ENCODE assay signal across 18 cellular contexts in the genomic region with DNA sequence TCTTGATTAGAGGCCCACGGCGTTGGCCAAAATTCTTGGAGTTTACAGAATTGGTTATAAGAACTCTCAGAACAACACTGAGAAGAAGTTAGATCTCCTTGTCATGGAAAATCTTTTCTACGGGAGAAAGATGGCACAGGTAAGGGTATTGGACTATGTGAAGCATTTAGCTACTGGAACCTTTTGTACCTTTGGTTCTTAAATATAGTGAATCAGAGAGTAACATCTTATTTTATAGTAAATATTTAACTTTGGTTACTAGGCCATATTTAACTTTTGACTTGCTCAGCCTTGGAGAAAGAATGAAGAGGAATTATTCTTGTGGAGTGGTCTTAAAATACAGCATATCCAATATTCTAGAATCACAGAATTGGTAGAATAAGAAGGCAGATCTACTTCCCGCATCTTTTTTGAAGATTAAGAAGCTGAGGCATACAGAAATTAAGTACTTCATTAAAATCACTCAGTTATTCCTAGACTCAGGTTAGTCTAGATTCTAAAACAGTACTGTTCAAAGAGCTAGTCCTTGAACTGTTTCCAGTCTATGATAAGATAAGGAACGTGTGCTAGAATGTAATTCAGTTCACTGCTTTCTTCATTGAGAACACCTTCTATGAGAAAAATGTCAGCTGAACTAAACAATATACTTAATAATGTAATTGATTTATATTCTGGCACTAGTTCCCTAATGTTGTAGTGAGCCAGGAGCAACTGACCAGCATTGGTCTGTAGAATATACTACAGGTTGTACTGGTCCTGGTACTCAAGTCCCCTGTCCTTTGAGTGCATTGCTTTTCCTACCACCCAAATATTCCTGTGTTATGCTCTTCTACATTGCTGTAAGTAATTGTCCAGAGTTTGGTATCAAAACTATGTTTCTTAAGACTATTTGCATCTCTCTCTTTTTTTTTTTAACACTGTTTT. TPM values are rescaled to one million over a fixed set of nuclear protein-coding genes. Genes with fewer than 3 reads are reported as not detected.
DNase-seq lines count a peak whose midpoint lies in the region; ATAC-seq, FAIRE-seq and TF ChIP-seq lines count a peak whose summit lies in the region.
"Had no signal": no experiment of that assay in that cellular context is flagged by ENCODE, and none has a peak within 500 bp of the region (broad histone marks: within the 10 kb centered on the region; RNA-seq: fewer than 3 reads in every experiment).

No MANE protein-coding gene starts in this region.

- H3K4me1 ChIP-seq in right lobe of liver (peaks cover 0 to 76% (median 18%) of the 10 kb centered on the region in 4 donors), HepG2 (ENCODE audit: insufficient read depth, low read length) (peaks cover 12% of the 10 kb centered on the region), small intestine (ENCODE audit: control insufficient read depth in 2 of 2, insufficient read depth in 1 of 2, low read depth in 1 of 2, low read length in 1 of 2) (peaks cover 0 to 2% of the 10 kb centered on the region in 2 donors)
- H3K4me1 ChIP-seq: BE2C had no signal

- no peak for DNase-seq in right lobe of liver
- no peak for DNase-seq in HepG2 (ENCODE audit: low spot score)
- no peak for DNase-seq in endothelial cell (ENCODE audit: low spot score)
- DNase-seq in small intestine = peak; percentile 53
- no peak for DNase-seq in RPMI8226
- DNase-seq in HPDE6-E6E7 (ENCODE audit: extremely low spot score) = no peak
- DNase-seq in NCI-H146 (lab: John Stamatoyannopoulos, UW) = no peak
- DNase-seq: BE2C; CD4-positive, alpha-beta memory T cell; COR-L47; DND-41; GDM1 had no signal

- H4K20me1 ChIP-seq in HepG2 (ENCODE audit: insufficient read depth, low read length) = no peaks in the 10 kb centered on the region

- H3K9ac ChIP-seq in HepG2 (ENCODE audit: insufficient read depth, low read depth, low read length) = no peak overlapping the region

- no peaks in the 10 kb centered on the region for H3K9me3 ChIP-seq in right lobe of liver
- no peaks in the 10 kb centered on the region for H3K9me3 ChIP-seq in HepG2 (ENCODE audit: low read length)
- H3K9me3 ChIP-seq in small intestine (ENCODE audit: control insufficient read depth, low read depth) = no peaks in the 10 kb centered on the region
- H3K9me3 ChIP-seq: BE2C, HAP-1 had no signal

- in situ Hi-C loops in HepG2 (cut with HindIII; ENCODE audit: extremely low pct_ligation_motif_present, low pct_unique_long_range_greater_than_20kb) = no loop called here

- no peak for TF ChIP-seq RAD21 in HepG2 (CRISPR knock-in tag; IDR thresholded peaks at IDR 0.05)

- peak overlapping the region in 2 of 3 donors; percentile 27 to 86 for H3K27ac ChIP-seq in right lobe of liver
- no peak overlapping the region for H3K27ac ChIP-seq in HepG2 (ENCODE audit: extremely low read length, insufficient read depth, low read length)
- peak overlapping the region in 1 of 2 donors; percentile 32 for H3K27ac ChIP-seq in small intestine (ENCODE audit: low read depth in 1 of 2, low read length in 1 of 2)
- H3K27ac ChIP-seq: C4-2B had no signal

- FAIRE-seq in HepG2 (lab: Jason Lieb, UNC) = no peak
- FAIRE-seq in small intestine (lab: Jason Lieb, UNC) = no peak
- FAIRE-seq: A204.1, GM19239, H1 had no signal

- no peak overlapping the region for H2AFZ ChIP-seq in HepG2 (ENCODE audit: low read length)

- H3K36me3 ChIP-seq in right lobe of liver (peaks cover 0 to 3% (median 0%) of the 10 kb centered on the region in 4 donors), HepG2 (replicated peaks in 1 of 2; ENCODE audit: control insufficient read depth in 1 of 2, insufficient read depth in 2 of 2, low read length in 2 of 2) (peaks cover 11 to 68% of the 10 kb centered on the region in 2 experiments), small intestine (ENCODE audit: control insufficient read depth in 2 of 2, insufficient read depth in 2 of 2, low read length in 2 of 2) (peaks cover 9% of the 10 kb centered on the region in 2 donors)

- no peaks in the 10 kb centered on the region for H3K9me3 Mint-ChIP-seq in endothelial cell (ENCODE audit: unreplicated experiment)
- H3K9me3 Mint-ChIP-seq: CD4-positive, alpha-beta memory T cell had no signal

- peaks cover 41% of the 10 kb centered on the region for H3K36me3 Mint-ChIP-seq in endothelial cell (ENCODE audit: low read depth, unreplicated experiment)

- WGBS in right lobe of liver (ENCODE audit: insufficient coverage, low coverage, low lambda C conversion rate, missing lambda C conversion rate) = 64% methylated on average over 5 of the region's 5 CpGs
- 90% methylated on average over 5 of the region's 5 CpGs for WGBS in HepG2 (ENCODE audit: low lambda C conversion rate)
- 69 to 86% (median 75%) methylated on average over 5 of the region's 5 CpGs for WGBS in small intestine, 3 donors

- BruUV-seq in HepG2 (replicated peaks; lab: Mats Ljungman, UMichigan) = no TSS peak

- no peaks in the 10 kb centered on the region for H3K27me3 Mint-ChIP-seq in endothelial cell (ENCODE audit: unreplicated experiment)
- H3K27me3 Mint-ChIP-seq: CD4-positive, alpha-beta memory T cell had no signal

- intact Hi-C loops in right lobe of liver (cut with DNase I) (no loop called here), HepG2 (cut with micrococcal nuclease; ENCODE audit: unreplicated experiment) (loop anchor here (10.0 kb wide), 1 partner anchor 248 kb away; no protein-coding TSS in a partner anchor)

- peaks cover 6% of the 10 kb centered on the region for H3K4me1 Mint-ChIP-seq in endothelial cell (ENCODE audit: unreplicated experiment)
- H3K4me1 Mint-ChIP-seq: CD4-positive, alpha-beta memory T cell had no signal

- TF ChIP-seq EP300 in HepG2 (IDR thresholded peaks at IDR 0.05; ENCODE audit: low read depth in 2 of 2, low read length in 2 of 2) (no peak), HepG2 (CRISPR knock-in tag; IDR thresholded peaks at IDR 0.05; ENCODE audit: borderline replicate concordance) (no peak)

- H3K27me3 ChIP-seq in right lobe of liver = no peaks in the 10 kb centered on the region
- no peaks in the 10 kb centered on the region for H3K27me3 ChIP-seq in HepG2 (ENCODE audit: control insufficient read depth in 1 of 2, insufficient read depth in 2 of 2, low read length in 2 of 2)
- no peaks in the 10 kb centered on the region for H3K27me3 ChIP-seq in small intestine (ENCODE audit: control insufficient read depth in 2 of 2, insufficient read depth in 2 of 2, low read length in 2 of 2)
- H3K27me3 ChIP-seq: BE2C had no signal

- ATAC-seq in right lobe of liver (peak in 1 of 4 donors; percentile 20), HepG2 (no peak)

- H3K27ac Mint-ChIP-seq in endothelial cell (ENCODE audit: unreplicated experiment) = no peak overlapping the region
- H3K27ac Mint-ChIP-seq: CD4-positive, alpha-beta memory T cell had no signal

- no peak overlapping the region for H3K4me3 ChIP-seq in right lobe of liver
- no peak overlapping the region for H3K4me3 ChIP-seq in HepG2 (replicated peaks in 1 of 3; ENCODE audit: insufficient read depth in 1 of 3, low read depth in 2 of 3, low read length in 3 of 3)
- H3K4me3 ChIP-seq in small intestine (ENCODE audit: low read depth in 1 of 2, low read length in 2 of 2) = no peak overlapping the region
- H3K4me3 ChIP-seq: HAP-1 had no signal

- CTCF ChIA-PET in HepG2 (lab: Yijun Ruan, JAX; ENCODE audit: low intra/inter-chr PET ratio, low total read pairs) = no interaction called here

- peak overlapping the region; percentile 4 for H3K4me3 Mint-ChIP-seq in endothelial cell (ENCODE audit: unreplicated experiment)
- H3K4me3 Mint-ChIP-seq: CD4-positive, alpha-beta memory T cell had no signal

- no peak for TF ChIP-seq POLR2A in right lobe of liver (IDR thresholded peaks at IDR 0.05)
- no peak for TF ChIP-seq POLR2A in HepG2 (IDR thresholded peaks at IDR 0.05; ENCODE audit: insufficient read depth in 1 of 2, low read depth in 2 of 2, low read length in 2 of 2)

- POLR2A ChIA-PET in HepG2 (lab: Yijun Ruan, JAX) = no interaction called here

- no peak overlapping the region for H3K4me2 ChIP-seq in HepG2 (ENCODE audit: low read depth, low read length)

- no peaks in the 10 kb centered on the region for H3K79me2 ChIP-seq in HepG2 (ENCODE audit: insufficient read depth, low read length)

- no peak for TF ChIP-seq CTCF in right lobe of liver (IDR thresholded peaks at IDR 0.05)
- no peak for TF ChIP-seq CTCF in HepG2 (CRISPR knock-in tag; IDR thresholded peaks at IDR 0.05)
- no peak for TF ChIP-seq CTCF in endothelial cell (IDR thresholded peaks at IDR 0.05; ENCODE audit: unreplicated experiment)

TF ChIP-seq in HepG2, 621 proteins besides CTCF, POLR2A, EP300 and RAD21 (continues in another document):
- TF ChIP-seq ZNF552 (CRISPR knock-in tag; IDR thresholded peaks at IDR 0.05; ENCODE audit: borderline replicate concordance) (no peak), KDM5B (CRISPR knock-in tag; IDR thresholded peaks at IDR 0.05; ENCODE audit: borderline replicate concordance) (no peak), PRPF4 (IDR thresholded peaks at IDR 0.05; ENCODE audit: low read depth, low read length, poor library complexity, severe bottlenecking) (no peak)

RNA-seq across cellular contexts. Expression of a gene that starts 53.7 kb away (rescaled TPM):
- total RNA-seq in right lobe of liver (under 1 TPM in 3 of 6 experiments, not detected in 3; 0.07 to 0.19 (median 0.16) TPM), HepG2 (2016; rRNA removed; fragmentation: Illumina TruSeq; extraction: Trizol) (0.04 TPM in 1 of 2 replicates, not detected in the other), endothelial cell (ENCODE audit: unreplicated experiment) (not detected)
- not detected in 2 replicates for total RNA-seq in HepG2 (2016; cell fraction: cytosol; rRNA removed; fragmentation: Illumina TruSeq; extraction: Trizol; ENCODE audit: low read depth)
- total RNA-seq in HepG2 (2016; cell fraction: insoluble cytoplasmic fraction; rRNA removed; fragmentation: Illumina TruSeq; extraction: Trizol) = not detected in 2 replicates
- not detected in 2 replicates for total RNA-seq in HepG2 (2016; cell fraction: membrane; rRNA removed; fragmentation: Illumina TruSeq; extraction: Trizol)
- not detected in 2 replicates for total RNA-seq in HepG2 (2016; cell fraction: nucleus; rRNA removed; fragmentation: Illumina TruSeq; extraction: Trizol)
- polyA plus RNA-seq in HepG2 (2011; rRNA removed) (not detected in 2 replicates), small intestine (under 1 TPM in 1 of 3 donors, not detected in 2; 0.04 TPM)
- polyA plus RNA-seq in HepG2 (2011; cell fraction: cytosol; rRNA removed) = not detected in 2 replicates
- polyA plus RNA-seq in HepG2 (2011; cell fraction: nucleus; rRNA removed) = not detected in 2 replicates
- polyA plus RNA-seq in HepG2 (2012) = not detected in 2 replicates
- not detected in 2 replicates for polyA plus RNA-seq in HepG2 (2016; cell fraction: cytosol; fragmentation: Illumina TruSeq; extraction: Trizol; ENCODE audit: low read depth)
- not detected in 2 replicates for polyA plus RNA-seq in HepG2 (2016; cell fraction: insoluble cytoplasmic fraction; fragmentation: Illumina TruSeq; extraction: Trizol; ENCODE audit: low read depth)
- not detected in 2 replicates for polyA plus RNA-seq in HepG2 (2016; cell fraction: membrane; fragmentation: Illumina TruSeq; extraction: Trizol; ENCODE audit: low read depth)
- polyA plus RNA-seq in HepG2 (2016; cell fraction: nucleus; fragmentation: Illumina TruSeq; extraction: Trizol; ENCODE audit: insufficient read depth, low read depth) = not detected in 2 replicates
- 0.08 TPM in 1 of 2 replicates, not detected in the other for polyA minus RNA-seq in HepG2 (2011; rRNA and poly(A)+ RNA removed; ENCODE audit: low replicate concordance)
- polyA minus RNA-seq in HepG2 (2011; cell fraction: cytosol; rRNA and poly(A)+ RNA removed) = not detected in 2 replicates
- 0.37 and 0.39 TPM in 2 replicates for polyA minus RNA-seq in HepG2 (2011; cell fraction: nucleus; rRNA and poly(A)+ RNA removed)
- total RNA-seq: HT1080 had no signal
- polyA plus RNA-seq: CD4-positive, alpha-beta memory T cell had no signal
